In genomic region chr5:78886650-78887230, GRCh38 we compare ENCODE assay signal across 8 cellular contexts.
DNase-seq lines count a peak whose midpoint lies in the region; ATAC-seq and TF ChIP-seq lines count a peak whose summit lies in the region.

No MANE protein-coding gene starts in this region.

- no peak overlapping the region for H3K27ac ChIP-seq in cardiac muscle cell
- no peak overlapping the region for H3K27ac ChIP-seq in PC-3 (ENCODE audit: low read length)
- no peak overlapping the region for H3K27ac ChIP-seq in tibial artery

- intact Hi-C loops in Right ventricle myocardium inferior (cut with DNase I), result loop anchor here (10.0 kb wide), 1 partner anchor 52 kb away; no protein-coding TSS in a partner anchor
- intact Hi-C loops in PC-3 (cut with micrococcal nuclease), result loop anchor here (5.0 to 10.0 kb wide), 4 partner anchors 72 to 352 kb away; partner anchors contain the start of gene LHFPL2
- intact Hi-C loops in tibial artery (cut with DNase I; ENCODE audit: low total_unique reads), result loop anchor here (10.0 kb wide), 1 partner anchor 52 kb away; no protein-coding TSS in a partner anchor

- peak; percentile 69 for TF ChIP-seq CTCF in cardiac muscle cell (IDR thresholded peaks at IDR 0.05; ENCODE audit: low read depth, low read length)
- peak; percentile 66 for TF ChIP-seq CTCF in PC-3 (conservative IDR thresholded peaks at IDR 0.05; ENCODE audit: low read depth, low read length)
- peak; percentile 68 for TF ChIP-seq CTCF in fibroblast of mammary gland (conservative IDR thresholded peaks at IDR 0.05; ENCODE audit: control insufficient read depth, insufficient read depth, low read depth, low read length)
- peak; percentile 19 to 56 for TF ChIP-seq CTCF in tibial artery (IDR thresholded peaks at IDR 0.05)

- peaks cover 3% of the 10 kb centered on the region for H3K4me1 ChIP-seq in cardiac muscle cell (ENCODE audit: low read depth)
- H3K4me1 ChIP-seq in PC-3 (ENCODE audit: insufficient read depth, low read length), result 0 out of 2 replicates have a peak, but pooled peaks cover 5% of the 10 kb centered on the region
- peaks cover 0 to 20% (median 5%) of the 10 kb centered on the region in 4 donors for H3K4me1 ChIP-seq in tibial artery

- no TSS peak for BruUV-seq in PC-3 (replicated peaks; lab: Mats Ljungman, UMichigan)

- H4K20me1 ChIP-seq in PC-3 (ENCODE audit: low read length), result no peaks in the 10 kb centered on the region

- no peaks in the 10 kb centered on the region for H3K9me2 ChIP-seq in PC-3 (replicated peaks; ENCODE audit: low read length)

- H3K36me3 ChIP-seq in cardiac muscle cell (no peaks in the 10 kb centered on the region), PC-3 (ENCODE audit: low read depth, low read length) (no peaks in the 10 kb centered on the region), tibial artery (no peaks in the 10 kb centered on the region)

- CTCF ChIA-PET in PC-3 (lab: Charles Lee), result no interaction called here

- no peak overlapping the region for H2AFZ ChIP-seq in PC-3 (ENCODE audit: low read length)

- H3K9ac ChIP-seq in PC-3 (ENCODE audit: low read length), result no peak overlapping the region

- DNase-seq in cardiac muscle cell (ENCODE audit: low read depth in 1 of 2, low spot score in 1 of 2) (peak in 1 of 2 donors; percentile 38), Right ventricle myocardium inferior (ENCODE audit: missing footprints) (no peak), PC-3 (peak; percentile 32), fibroblast of mammary gland (ENCODE audit: low read depth) (peak; percentile 33), tibial artery (no peak), D341Med (ENCODE audit: low spot score) (no peak), islet precursor cell (no peak)
- no peak for DNase-seq in activated naive CD4-positive, alpha-beta T cell treated with anti-CD3 and anti-CD28 coated beads, Interleukin-2, amount 50 U/mL, for 16 hours

- H3K27me3 ChIP-seq in cardiac muscle cell, result no peaks in the 10 kb centered on the region
- no peaks in the 10 kb centered on the region for H3K27me3 ChIP-seq in PC-3 (ENCODE audit: low read length)
- no peaks in the 10 kb centered on the region for H3K27me3 ChIP-seq in tibial artery

- H3K4me3 ChIP-seq in cardiac muscle cell (no peak overlapping the region), PC-3 (ENCODE audit: low read length) (no peak overlapping the region), fibroblast of mammary gland (ENCODE audit: control insufficient read depth, low read depth, low read length) (no peak overlapping the region), tibial artery (no peak overlapping the region)

- ATAC-seq in Right ventricle myocardium inferior (no peak), PC-3 (no peak)

- H3F3A ChIP-seq in PC-3 (ENCODE audit: low read length, unreplicated experiment), result no peaks in the 10 kb centered on the region

- H3K4me2 ChIP-seq in PC-3 (ENCODE audit: low read length), result no peak overlapping the region

- H3K9me3 ChIP-seq in cardiac muscle cell (ENCODE audit: low read depth) (no peaks in the 10 kb centered on the region), PC-3 (ENCODE audit: low read length) (no peaks in the 10 kb centered on the region), tibial artery (no peaks in the 10 kb centered on the region)

- no peaks in the 10 kb centered on the region for H3K79me2 ChIP-seq in PC-3 (ENCODE audit: low read length)

- POLR2A ChIA-PET in PC-3 (lab: Charles Lee; ENCODE audit: unreplicated experiment), result no interaction called here

Comparison
In these comparisons a context has a peak if more than half of its experiments do, and no peak if none do; other contexts are left out.
1. DNase-seq: peak in PC-3 (single experiment) and fibroblast of mammary gland (single experiment); none in Right ventricle myocardium inferior (single experiment), tibial artery (0 of 2), activated naive CD4-positive, alpha-beta T cell treated with anti-CD3 and anti-CD28 coated beads, Interleukin-2, amount 50 U/mL, for 16 hours (single experiment), D341Med (single experiment) and islet precursor cell (single experiment).
2. Peak in every context shown above with its lines, with median percentiles within 50 percentile points of each other: CTCF ChIP-seq.